ENCODE assay signal across 16 cellular contexts in genomic region chr9:123722378-123722777, GRCh38.
DNase-seq lines count a peak whose midpoint lies in the region; ATAC-seq and TF ChIP-seq lines count a peak whose summit lies in the region.
"Had no signal": no experiment of that assay in that cellular context is flagged by ENCODE, and none has a peak within 500 bp of the region (broad histone marks: within the 10 kb centered on the region; RNA-seq: fewer than 3 reads in every experiment).

No MANE protein-coding gene starts in this region.

- no peaks in the 10 kb centered on the region for H3K27me3 ChIP-seq in right lobe of liver
- no peaks in the 10 kb centered on the region for H3K27me3 ChIP-seq in CD4-positive, alpha-beta T cell (ENCODE audit: control insufficient read depth, insufficient read depth, low read length)

- TF ChIP-seq CTCF in HEK293 (tag by site-specific recombination; IDR thresholded peaks at IDR 0.05) (no peak), right lobe of liver (IDR thresholded peaks at IDR 0.05) (peak in 1 of 4 donors; percentile 15), WTC11 (IDR thresholded peaks at IDR 0.05) (no peak)
- TF ChIP-seq CTCF in CD4-positive, alpha-beta T cell (IDR thresholded peaks at IDR 0.05) = no peak

- TF ChIP-seq POLR2A in right lobe of liver (IDR thresholded peaks at IDR 0.05) = no peak

- H3K36me3 ChIP-seq in HEK293 (ENCODE audit: control insufficient read depth in 2 of 2, insufficient read depth in 1 of 2, low read length in 2 of 2) (no peaks in the 10 kb centered on the region), right lobe of liver (no peaks in the 10 kb centered on the region)
- H3K36me3 ChIP-seq: HAP-1 had no signal

- H3K4me1 ChIP-seq in HEK293 (ENCODE audit: control insufficient read depth, insufficient read depth, low read length) (peaks cover 2% of the 10 kb centered on the region; the same call in 1 of the 2 replicates), right lobe of liver (peaks cover 0 to 17% (median 5%) of the 10 kb centered on the region in 4 donors)
- H3K4me1 ChIP-seq: HAP-1 had no signal

- H3K4me3 ChIP-seq in HEK293 (ENCODE audit: low read depth, low read length) = no peak overlapping the region
- H3K4me3 ChIP-seq in right lobe of liver = no peak overlapping the region
- H3K4me3 ChIP-seq: GM12878, GM23248, HAP-1 had no signal

- H3K36me3 Mint-ChIP-seq in CD4-positive, alpha-beta T cell (ENCODE audit: low read depth) = peaks cover 63% of the 10 kb centered on the region
- peaks cover 51% of the 10 kb centered on the region for H3K36me3 Mint-ChIP-seq in WTC11

- H3K27ac Mint-ChIP-seq in CD4-positive, alpha-beta T cell = no peak overlapping the region
- no peak overlapping the region for H3K27ac Mint-ChIP-seq in WTC11
- H3K27ac Mint-ChIP-seq: CD8-positive, alpha-beta memory T cell had no signal

- no peaks in the 10 kb centered on the region for H3K4me1 Mint-ChIP-seq in CD4-positive, alpha-beta T cell (ENCODE audit: low read depth)
- H3K4me1 Mint-ChIP-seq in WTC11 = peaks cover 14% of the 10 kb centered on the region

- H3K27ac ChIP-seq in HEK293 (ENCODE audit: extremely low read depth, low read depth, low read length) (no peak overlapping the region), right lobe of liver (peak overlapping the region in 1 of 3 donors; percentile 20)
- no peak overlapping the region for H3K27ac ChIP-seq in CD4-positive, alpha-beta T cell (ENCODE audit: low read depth, low read length)
- H3K27ac ChIP-seq: GM23248 had no signal

- CTCF ChIA-PET in HEK293 (lab: Yijun Ruan, JAX) = no interaction called here
- CTCF ChIA-PET in CD4-positive, alpha-beta T cell (lab: Charles Lee) = no interaction called here
- CTCF ChIA-PET in WTC11 (lab: Charles Lee) = no interaction called here

- ATAC-seq in left colon (peak; percentile 44), right lobe of liver (peak; percentile 71 to 87 (median 79)), GM18520 (IDR thresholded peaks at IDR 0.05; ENCODE audit: unreplicated experiment) (no peak), WTC11 (no peak)
- ATAC-seq in CD4-positive, alpha-beta T cell (ENCODE audit: poor library complexity) = no peak
- ATAC-seq: GM12878 had no signal

- peaks cover 14% of the 10 kb centered on the region for H3K9me3 Mint-ChIP-seq in CD4-positive, alpha-beta T cell
- H3K9me3 Mint-ChIP-seq in WTC11 = peaks cover 53% of the 10 kb centered on the region

- POLR2A ChIA-PET in HEK293 (lab: Yijun Ruan, JAX) (interaction anchor here (0.6 kb wide), 1 partner anchor 16 kb away, joined by 3 read pairs; no protein-coding TSS in a partner anchor), WTC11 (lab: Charles Lee) (no interaction called here)
- POLR2A ChIA-PET in CD4-positive, alpha-beta T cell (lab: Charles Lee) = no interaction called here

- WGBS in right lobe of liver (ENCODE audit: insufficient coverage, low coverage, low lambda C conversion rate, missing lambda C conversion rate) = 92% methylated on average over 4 of the region's 4 CpGs

- H3K27me3 Mint-ChIP-seq in CD4-positive, alpha-beta T cell = no peaks in the 10 kb centered on the region
- peaks cover 2% of the 10 kb centered on the region for H3K27me3 Mint-ChIP-seq in WTC11 (ENCODE audit: low read depth)

- no peak for DNase-seq in left colon
- DNase-seq in right lobe of liver = peak; percentile 18 to 76 (median 65)
- DNase-seq in CD4-positive, alpha-beta T cell = no peak
- DNase-seq in WTC11 (ENCODE audit: low spot score) = no peak
- DNase-seq: AML-193; CD8-positive, alpha-beta memory T cell; COR-L47; DMS 273 treated with DMSO at 0.1 percent for 48 hours; DMS53; DND-41; EL; GM23248 had no signal

- no peaks in the 10 kb centered on the region for H3K9me3 ChIP-seq in HEK293 (ENCODE audit: control insufficient read depth, insufficient read depth, low read depth, low read length)
- no peaks in the 10 kb centered on the region for H3K9me3 ChIP-seq in right lobe of liver
- peaks cover 6% of the 10 kb centered on the region for H3K9me3 ChIP-seq in CD4-positive, alpha-beta T cell (ENCODE audit: control insufficient read depth, low read length)

- H3K4me3 Mint-ChIP-seq in CD4-positive, alpha-beta T cell = no peak overlapping the region
- no peak overlapping the region for H3K4me3 Mint-ChIP-seq in WTC11
- H3K4me3 Mint-ChIP-seq: CD8-positive, alpha-beta memory T cell had no signal

- intact Hi-C loops in left colon (cut with DNase I, micrococcal nuclease) (no loop called here), right lobe of liver (cut with DNase I) (loop anchor here in 1 of 2 donors (10.0 kb wide), 1 partner anchor 322 kb away; no protein-coding TSS in a partner anchor)
- intact Hi-C loops in CD4-positive, alpha-beta T cell (cut with DNase I, micrococcal nuclease) = no loop called here

TF ChIP-seq in HEK293, 187 proteins besides CTCF, POLR2A, EP300 and RAD21:
- no peak for TF ChIP-seq FEZF1 (tag by site-specific recombination; IDR thresholded peaks at IDR 0.05)
- TF ChIP-seq ZNF280D (tag by site-specific recombination; IDR thresholded peaks at IDR 0.05) = no peak
- TF ChIP-seq ZNF585B (tag by site-specific recombination; IDR thresholded peaks at IDR 0.05) = peak; percentile 95
- TF ChIP-seq TRIM28 (IDR thresholded peaks at IDR 0.05; ENCODE audit: borderline replicate concordance, low read length) = peak; percentile 47; the same call in 1 of the 2 replicates
- TF ChIP-seq SETDB1 (IDR thresholded peaks at IDR 0.05; ENCODE audit: insufficient read length, low read length) = peak; percentile 79

TF ChIP-seq in WTC11, 78 proteins besides CTCF, POLR2A, EP300 and RAD21:
- TF ChIP-seq ATF6 (CRISPR knock-in tag; IDR thresholded peaks at IDR 0.05) (no peak), ZNF138 (CRISPR knock-in tag; conservative IDR thresholded peaks at IDR 0.05) (no peak), ZBTB43 (CRISPR knock-in tag; IDR thresholded peaks at IDR 0.05) (no peak), RORB (CRISPR knock-in tag; IDR thresholded peaks at IDR 0.05) (no peak), USF1 (CRISPR knock-in tag; IDR thresholded peaks at IDR 0.05) (no peak), USF2 (CRISPR knock-in tag; IDR thresholded peaks at IDR 0.05) (no peak), ZNF121 (CRISPR knock-in tag; IDR thresholded peaks at IDR 0.05) (no peak), TEAD4 (CRISPR knock-in tag; IDR thresholded peaks at IDR 0.05) (no peak), PREB (CRISPR knock-in tag; IDR thresholded peaks at IDR 0.05; ENCODE audit: borderline replicate concordance) (no peak), MXD4 (CRISPR knock-in tag; IDR thresholded peaks at IDR 0.05; ENCODE audit: borderline replicate concordance) (no peak), TCF7 (CRISPR knock-in tag; IDR thresholded peaks at IDR 0.05; ENCODE audit: low read depth) (no peak)

Comparison
In these comparisons a context has a peak if more than half of its experiments do, and no peak if none do; other contexts are left out.
1. ATAC-seq: peak in left colon (single experiment) and right lobe of liver (4 of 4); none in CD4-positive, alpha-beta T cell (single experiment), GM18520 (single experiment) and WTC11 (single experiment).
2. DNase-seq: peak in right lobe of liver (3 of 3); none in left colon (0 of 2), CD4-positive, alpha-beta T cell (0 of 10) and WTC11 (single experiment).